ENCODE assay signal across 8 cellular contexts in genomic region chr3:51968175-51968681, GRCh38. TPM values are rescaled to one million over a fixed set of nuclear protein-coding genes. Genes with fewer than 3 reads are reported as not detected.
DNase-seq lines count a peak whose midpoint lies in the region; ATAC-seq and TF ChIP-seq lines count a peak whose summit lies in the region.

No MANE protein-coding gene starts in this region.

- DNase-seq in CD4-positive, alpha-beta T cell: no peak
- no peak for DNase-seq in MCF 10A (ENCODE audit: unreplicated experiment)
- DNase-seq in right lobe of liver: no peak
- DNase-seq in upper lobe of right lung: no peak
- DNase-seq in COR-L47 (lab: John Stamatoyannopoulos, UW): no peak
- DNase-seq in globus pallidus (ENCODE audit: low spot score): no peak

- 9% methylated on average over 7 of the region's 11 CpGs for WGBS in right lobe of liver (ENCODE audit: insufficient coverage, low coverage, low lambda C conversion rate, missing lambda C conversion rate)

- no peaks in the 10 kb centered on the region for H3K27me3 ChIP-seq in CD4-positive, alpha-beta T cell (ENCODE audit: control insufficient read depth, insufficient read depth, low read length)
- no peaks in the 10 kb centered on the region for H3K27me3 ChIP-seq in KMS-11 (ENCODE audit: insufficient read depth, low read depth)
- no peaks in the 10 kb centered on the region for H3K27me3 ChIP-seq in right lobe of liver
- no peaks in the 10 kb centered on the region for H3K27me3 ChIP-seq in upper lobe of right lung

- no peak for TF ChIP-seq POLR2A in right lobe of liver (IDR thresholded peaks at IDR 0.05)

- H3K27ac ChIP-seq in CD4-positive, alpha-beta T cell (ENCODE audit: low read depth, low read length): peak overlapping the region; percentile 38
- H3K27ac ChIP-seq in KMS-11 (no peak overlapping the region), right lobe of liver (peak overlapping the region; percentile 47 to 80 (median 55)), upper lobe of right lung (peak overlapping the region; percentile 80)

- H3K9me3 ChIP-seq in CD4-positive, alpha-beta T cell (ENCODE audit: control insufficient read depth, low read length): no peaks in the 10 kb centered on the region
- no peaks in the 10 kb centered on the region for H3K9me3 ChIP-seq in right lobe of liver
- H3K9me3 ChIP-seq in upper lobe of right lung: no peaks in the 10 kb centered on the region

- H4K20me1 ChIP-seq in KMS-11 (ENCODE audit: insufficient read depth): no peaks in the 10 kb centered on the region

- no peak for ATAC-seq in CD4-positive, alpha-beta T cell (ENCODE audit: poor library complexity)
- peak in 3 of 4 donors; percentile 1 to 42 (median 33) for ATAC-seq in right lobe of liver
- ATAC-seq in upper lobe of right lung: peak; percentile 1
- no peak for ATAC-seq in GM18868 (IDR thresholded peaks at IDR 0.05; ENCODE audit: unreplicated experiment)

- H3K9me3 Mint-ChIP-seq in CD4-positive, alpha-beta T cell: no peaks in the 10 kb centered on the region
- H3K9me3 Mint-ChIP-seq in MCF 10A (ENCODE audit: unreplicated experiment): no peaks in the 10 kb centered on the region

- no peaks in the 10 kb centered on the region for H3K36me3 Mint-ChIP-seq in CD4-positive, alpha-beta T cell (ENCODE audit: low read depth)
- peaks cover 13% of the 10 kb centered on the region for H3K36me3 Mint-ChIP-seq in MCF 10A (ENCODE audit: insufficient read depth, unreplicated experiment)

- H3K4me1 ChIP-seq in KMS-11 (ENCODE audit: low read depth, poor library complexity, severe bottlenecking): no peaks in the 10 kb centered on the region
- H3K4me1 ChIP-seq in right lobe of liver: peaks cover 0 to 37% (median 12%) of the 10 kb centered on the region in 4 donors
- H3K4me1 ChIP-seq in upper lobe of right lung: peaks cover 16% of the 10 kb centered on the region

- H3K36me3 ChIP-seq in KMS-11 (ENCODE audit: insufficient read depth) (no peaks in the 10 kb centered on the region), right lobe of liver (no peaks in the 10 kb centered on the region), upper lobe of right lung (no peaks in the 10 kb centered on the region)

- no peak overlapping the region for H3K9ac ChIP-seq in KMS-11

- H3K4me3 ChIP-seq in KMS-11 (IDR thresholded peaks at IDR 0.05; ENCODE audit: insufficient read depth, low read depth, low read length) (no peak overlapping the region), right lobe of liver (peak overlapping the region; percentile 54 to 62 (median 57)), upper lobe of right lung (peak overlapping the region; percentile 71)

- no peak for TF ChIP-seq CTCF in CD4-positive, alpha-beta T cell (IDR thresholded peaks at IDR 0.05)
- TF ChIP-seq CTCF in KMS-11 (conservative IDR thresholded peaks at IDR 0.05; ENCODE audit: low read depth, low read length) (no peak), MCF 10A (IDR thresholded peaks at IDR 0.05; ENCODE audit: unreplicated experiment) (no peak), right lobe of liver (IDR thresholded peaks at IDR 0.05) (no peak), upper lobe of right lung (IDR thresholded peaks at IDR 0.05) (no peak)

- H3K27ac Mint-ChIP-seq in CD4-positive, alpha-beta T cell: peak overlapping the region; percentile 26
- no peak overlapping the region for H3K27ac Mint-ChIP-seq in MCF 10A (ENCODE audit: low read depth, unreplicated experiment)

- 0 out of 2 replicates have a peak, but pooled peaks cover 1% of the 10 kb centered on the region for H3K79me2 ChIP-seq in KMS-11 (ENCODE audit: insufficient read depth, low read depth)

- peak overlapping the region; percentile 68; the same call in 1 of the 2 replicates for H3K4me2 ChIP-seq in KMS-11

- H3K4me1 Mint-ChIP-seq in CD4-positive, alpha-beta T cell (ENCODE audit: low read depth): peaks cover 40% of the 10 kb centered on the region
- H3K4me1 Mint-ChIP-seq in MCF 10A (ENCODE audit: insufficient read depth, unreplicated experiment): peaks cover 10% of the 10 kb centered on the region

- BruUV-seq in MCF 10A (replicated peaks; lab: Mats Ljungman, UMichigan): no TSS peak

- intact Hi-C loops in CD4-positive, alpha-beta T cell (cut with DNase I, micrococcal nuclease): no loop called here
- intact Hi-C loops in MCF 10A (cut with micrococcal nuclease): no loop called here
- intact Hi-C loops in right lobe of liver (cut with DNase I): no loop called here
- intact Hi-C loops in upper lobe of right lung (cut with DNase I): no loop called here

- POLR2A ChIA-PET in CD4-positive, alpha-beta T cell (lab: Charles Lee): interaction anchor here (0.9 to 4.2 kb wide), 4 partner anchors 9 to 28 kb away, joined by 3 to 24 read pairs (median 9); partner anchors contain the start of genes ACY1, PARP3, RPL29 and RRP9
- POLR2A ChIA-PET in MCF 10A (lab: Yijun Ruan, JAX): interaction anchor here (0.8 to 6.5 kb wide), 5 partner anchors 15 to 89 kb away, joined by 3 to 37 read pairs (median 5); partner anchors contain the start of genes ACY1, DUSP7, RPL29 and RRP9

- CTCF ChIA-PET in CD4-positive, alpha-beta T cell (lab: Charles Lee): interaction anchor here (0.8 kb wide), 1 partner anchor 88 kb away, joined by 3 read pairs; no protein-coding TSS in a partner anchor
- CTCF ChIA-PET in MCF 10A (lab: Yijun Ruan, JAX): interaction anchor here (0.6 to 3.0 kb wide), 5 partner anchors 24 to 469 kb away, joined by 3 to 22 read pairs (median 4); partner anchors contain the start of genes PARP3 and RRP9

- H3K4me3 Mint-ChIP-seq in CD4-positive, alpha-beta T cell: peak overlapping the region; percentile 91
- H3K4me3 Mint-ChIP-seq in MCF 10A (ENCODE audit: unreplicated experiment): peak overlapping the region; percentile 78

- no peak overlapping the region for H2AFZ ChIP-seq in KMS-11 (ENCODE audit: low read depth)

- H3K27me3 Mint-ChIP-seq in CD4-positive, alpha-beta T cell: no peaks in the 10 kb centered on the region
- H3K27me3 Mint-ChIP-seq in MCF 10A (ENCODE audit: insufficient read depth, unreplicated experiment): no peaks in the 10 kb centered on the region

RNA-seq across cellular contexts. Expression of gene PCBP4, which starts 1.0 kb away (rescaled TPM):
- 10 to 100 TPM; 14.7 to 16.8 TPM for total RNA-seq in CD4-positive, alpha-beta T cell
- total RNA-seq in MCF 10A (2022) (26.4 TPM in 2 replicates), right lobe of liver (10 to 100 TPM in 3 of 6 experiments, 1 to 10 TPM in 3; 6.5 to 19.2 (median 11.7) TPM), upper lobe of right lung (37.1 TPM)

RNA-seq across cellular contexts. Expression of gene ABHD14B, which starts 5.6 kb away (rescaled TPM):
- total RNA-seq in CD4-positive, alpha-beta T cell: 10 to 100 TPM; 52.4 to 58.2 TPM
- total RNA-seq in MCF 10A (2022): 48.9 and 49.8 TPM in 2 replicates
- 100 to 1,000 TPM in 4 of 6 experiments, 10 to 100 TPM in 2; 62.9 to 126 (median 109) TPM for total RNA-seq in right lobe of liver
- 55.9 TPM for total RNA-seq in upper lobe of right lung

RNA-seq across cellular contexts. Expression of gene ABHD14A, which starts 6.6 kb away (rescaled TPM):
- total RNA-seq in CD4-positive, alpha-beta T cell: 10 to 100 TPM in 1 of 2 experiments, 1 to 10 TPM in 1; 9.5 to 10.6 TPM
- total RNA-seq in MCF 10A (2022) (4.0 and 8.1 TPM in 2 replicates), right lobe of liver (10 to 100 TPM in 4 of 6 experiments, 1 to 10 TPM in 2; 8.3 to 22.2 (median 15.1) TPM), upper lobe of right lung (17.9 TPM)

RNA-seq across cellular contexts. Expression of gene GPR62, which starts 13.0 kb away (rescaled TPM):
- not detected for total RNA-seq in CD4-positive, alpha-beta T cell
- total RNA-seq in MCF 10A (2022) (not detected in 2 replicates), right lobe of liver (under 1 TPM in 2 of 6 experiments, not detected in 4; 0.18 to 0.37 TPM), upper lobe of right lung (not detected)

RNA-seq across cellular contexts. Expression of gene ACY1, which starts 15.1 kb away (rescaled TPM):
- total RNA-seq in CD4-positive, alpha-beta T cell: 1 to 10 TPM; 4.9 TPM
- total RNA-seq in MCF 10A (2022) (109 and 164 TPM in 2 replicates), right lobe of liver (100 to 1,000 TPM; 223 to 479 (median 297) TPM), upper lobe of right lung (26.5 TPM)

Comparison
In these comparisons a context has a peak if more than half of its experiments do, and no peak if none do; other contexts are left out.
1. ATAC-seq: peak in right lobe of liver (3 of 4) and upper lobe of right lung (single experiment); none in CD4-positive, alpha-beta T cell (single experiment) and GM18868 (single experiment).